Comparison of ENCODE assay signal across 12 cellular contexts in the genomic region with DNA sequence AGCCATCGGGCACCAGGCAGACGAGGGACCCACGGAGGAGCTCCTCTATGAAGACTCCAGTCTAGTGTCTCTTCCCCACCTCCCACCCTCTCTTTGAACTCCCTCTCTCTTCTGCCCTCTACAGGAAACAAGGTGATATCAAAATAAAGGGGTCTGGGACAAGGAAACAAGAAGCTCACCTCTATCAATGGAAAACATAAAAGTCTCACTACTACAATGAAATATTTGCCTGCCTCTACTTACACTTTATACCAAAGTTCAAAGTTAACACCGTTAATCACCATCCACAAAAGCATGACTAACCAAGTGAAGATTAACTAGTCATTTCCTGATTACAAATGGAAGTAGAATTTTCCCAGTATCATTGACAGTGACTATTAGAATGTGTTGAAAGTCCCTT.
A peak's percentile ranks its signal among the peaks of the same experiment; 100 is the strongest.
DNase-seq lines count a peak whose midpoint lies in the region; ATAC-seq, FAIRE-seq and TF ChIP-seq lines count a peak whose summit lies in the region.
"Had no signal": no experiment of that assay in that cellular context is flagged by ENCODE, and none has a peak within 500 bp of the region (broad histone marks: within the 10 kb centered on the region; RNA-seq: fewer than 3 reads in every experiment).

No MANE protein-coding gene starts in this region.

- H3K36me3 Mint-ChIP-seq in astrocyte (ENCODE audit: low read depth, unreplicated experiment): no peaks in the 10 kb centered on the region

- TF ChIP-seq POLR2A in testis (IDR thresholded peaks at IDR 0.05): no peak

- peaks cover 19% of the 10 kb centered on the region for H3K4me1 ChIP-seq in astrocyte (ENCODE audit: insufficient read depth, low read length)
- peaks cover 10% of the 10 kb centered on the region for H3K4me1 ChIP-seq in mucosa of descending colon (ENCODE audit: low read depth)
- H3K4me1 ChIP-seq in testis: no peaks in the 10 kb centered on the region

- H3K4me2 ChIP-seq in astrocyte (ENCODE audit: low read length): peak overlapping the region; percentile 26

- H3K27me3 ChIP-seq in astrocyte (ENCODE audit: insufficient read depth, low read length): no peaks in the 10 kb centered on the region
- H3K27me3 ChIP-seq in dorsolateral prefrontal cortex: peaks cover 0 to 4% (median 0%) of the 10 kb centered on the region in 45 donors
- no peaks in the 10 kb centered on the region for H3K27me3 ChIP-seq in testis
- H3K27me3 ChIP-seq: right lobe of liver, SJCRH30, suprapubic skin had no signal

- no peak overlapping the region for H3K9ac ChIP-seq in astrocyte (ENCODE audit: low read length)

- H3K4me1 Mint-ChIP-seq in astrocyte (ENCODE audit: low read depth, unreplicated experiment): peaks cover 15% of the 10 kb centered on the region

- intact Hi-C loops in mucosa of descending colon (cut with DNase I, micrococcal nuclease) (no loop called here), dorsolateral prefrontal cortex (cut with DNase I) (no loop called here), testis (cut with DNase I; ENCODE audit: low total_unique reads) (no loop called here)

- CTCF ChIA-PET in GM10248 (lab: Yijun Ruan, JAX): interaction anchor here (1.0 to 2.8 kb wide), 6 partner anchors 9 to 48 kb away, joined by 3 to 16 read pairs (median 5); no protein-coding TSS in a partner anchor

- DNase-seq in GM10248 (ENCODE audit: extremely low spot score) (no peak), Kasumi-1 (lab: John Stamatoyannopoulos, UW) (peak; percentile 65 to 72), astrocyte (ENCODE audit: low read depth) (peak; percentile 58), mucosa of descending colon (no peak), dorsolateral prefrontal cortex (no peak), testis (no peak)
- DNase-seq in activated effector memory CD4-positive, alpha-beta T cell treated with anti-CD3 and anti-CD28 coated beads, Interleukin-2, amount 50 U/mL, for 16 hours: no peak
- DNase-seq: activated naive CD4-positive, alpha-beta T cell; right lobe of liver had no signal

- no peak overlapping the region for H3K4me3 ChIP-seq in astrocyte (ENCODE audit: insufficient read depth, low read depth, low read length)
- no peak overlapping the region for H3K4me3 ChIP-seq in mucosa of descending colon
- H3K4me3 ChIP-seq in dorsolateral prefrontal cortex: no peak overlapping the region
- no peak overlapping the region for H3K4me3 ChIP-seq in testis
- H3K4me3 ChIP-seq: right lobe of liver, SJCRH30, suprapubic skin had no signal

- 84 to 86% methylated on average over 4 of the region's 4 CpGs for WGBS in testis, 2 donors

- no peaks in the 10 kb centered on the region for H3K9me3 ChIP-seq in astrocyte (ENCODE audit: insufficient read depth, low read depth, low read length)
- H3K9me3 ChIP-seq in mucosa of descending colon: no peaks in the 10 kb centered on the region
- no peaks in the 10 kb centered on the region for H3K9me3 ChIP-seq in testis
- H3K9me3 ChIP-seq: right lobe of liver, SJCRH30, suprapubic skin had no signal

- no peak overlapping the region for H3K4me3 Mint-ChIP-seq in astrocyte (ENCODE audit: unreplicated experiment)

- H3K27me3 Mint-ChIP-seq in astrocyte (ENCODE audit: low read depth, unreplicated experiment): no peaks in the 10 kb centered on the region

- H4K20me1 ChIP-seq in astrocyte (ENCODE audit: insufficient read depth, low read length): peaks cover 13% of the 10 kb centered on the region

- H2AFZ ChIP-seq in astrocyte (ENCODE audit: low read depth, low read length): no peak overlapping the region

- no peaks in the 10 kb centered on the region for H3K9me3 Mint-ChIP-seq in astrocyte (ENCODE audit: unreplicated experiment)

- H3K27ac Mint-ChIP-seq in astrocyte (ENCODE audit: unreplicated experiment): peak overlapping the region; percentile 60

- peak; percentile 26 for ATAC-seq in mucosa of descending colon
- ATAC-seq in GM18907 (IDR thresholded peaks at IDR 0.05; ENCODE audit: unreplicated experiment): no peak

- H3K36me3 ChIP-seq in astrocyte (ENCODE audit: insufficient read depth, low read length) (no peaks in the 10 kb centered on the region), mucosa of descending colon (ENCODE audit: low read depth) (no peaks in the 10 kb centered on the region), testis (ENCODE audit: low read depth, missing control alignments) (no peaks in the 10 kb centered on the region)
- H3K36me3 ChIP-seq: right lobe of liver, SJCRH30, suprapubic skin had no signal

- peak; percentile 15 for TF ChIP-seq CTCF in GM10248 (IDR thresholded peaks at IDR 0.05; ENCODE audit: control extremely low read depth, extremely low read depth, low read depth, missing control alignments)
- TF ChIP-seq CTCF in astrocyte (IDR thresholded peaks at IDR 0.05; ENCODE audit: insufficient read depth, low read depth, low read length): no peak
- TF ChIP-seq CTCF in mucosa of descending colon (IDR thresholded peaks at IDR 0.05): no peak
- TF ChIP-seq CTCF in dorsolateral prefrontal cortex (IDR thresholded peaks at IDR 0.05 in 54 of 56, conservative IDR thresholded peaks at IDR 0.05 in 2 of 56; ENCODE audit: low read depth in 1 of 56, partially characterized antibody in 56 of 56): no peak
- no peak for TF ChIP-seq CTCF in testis (IDR thresholded peaks at IDR 0.05)

- POLR2A ChIA-PET in GM10248 (lab: Yijun Ruan, JAX): no interaction called here

- FAIRE-seq in astrocyte (lab: Jason Lieb, UNC): peak; percentile 34

- H3K27ac ChIP-seq in astrocyte (ENCODE audit: low read depth, low read length) (peak overlapping the region; percentile 69), dorsolateral prefrontal cortex (no peak overlapping the region), testis (no peak overlapping the region)
- H3K27ac ChIP-seq: SJCRH30, suprapubic skin had no signal

- peaks cover 38% of the 10 kb centered on the region for H3K79me2 ChIP-seq in astrocyte (ENCODE audit: insufficient read depth, low read length)

Comparison
In these comparisons a context has a peak if more than half of its experiments do, and no peak if none do; other contexts are left out.
1. DNase-seq: peak in Kasumi-1 (2 of 2) and astrocyte (single experiment); none in GM10248 (single experiment), mucosa of descending colon (0 of 3), dorsolateral prefrontal cortex (0 of 10), testis (single experiment) and activated effector memory CD4-positive, alpha-beta T cell treated with anti-CD3 and anti-CD28 coated beads, Interleukin-2, amount 50 U/mL, for 16 hours (single experiment).